Comparison of ENCODE assay signal across 22 cellular contexts in genomic region chr19:644789-645188, GRCh38. TPM values are rescaled to one million over a fixed set of nuclear protein-coding genes. Genes with fewer than 3 reads are reported as not detected.
"Had no signal": no experiment of that assay in that cellular context is flagged by ENCODE, and none has a peak within 500 bp of the region (broad histone marks: within the 10 kb centered on the region; RNA-seq: fewer than 3 reads in every experiment).

No MANE protein-coding gene starts in this region.

- H3K27me3 ChIP-seq: adrenal gland, cardiac muscle cell, dorsolateral prefrontal cortex, upper lobe of left lung had no signal

- H3K27ac ChIP-seq: adrenal gland, cardiac muscle cell, prostate gland, upper lobe of left lung had no signal

- ATAC-seq: activated T-helper 17 cell treated with anti-CD3 and anti-CD28 coated beads, Interleukin-2, amount 50 U/mL, for 72 hours; right cardiac atrium; stimulated activated naive CD8-positive, alpha-beta T cell treated with anti-CD3 and anti-CD28 coated beads, Interleukin-15, amount 100 ng/mL, for 72 hours had no signal

- H3K9me3 ChIP-seq: adrenal gland, prostate gland, upper lobe of left lung had no signal

- H3K4me1 ChIP-seq: adrenal gland, prostate gland had no signal

- FAIRE-seq: frontal cortex, small intestine had no signal

- DNase-seq: activated CD4-positive, alpha-beta T cell treated with anti-CD3 and anti-CD28 coated beads for 1 hour; activated CD4-positive, alpha-beta T cell treated with anti-CD3 and anti-CD28 coated beads, Interleukin-2, amount 50 U/mL, for 4 hours; activated T-cell treated with anti-CD3 and anti-CD28 coated beads for 4 hours; adrenal gland; dorsolateral prefrontal cortex; endodermal cell; head of caudate nucleus; immature natural killer cell; occipital lobe; small intestine; stimulated activated CD4-positive, alpha-beta T cell treated with anti-CD3 and anti-CD28 coated beads, Interleukin-4, amount 100 ng/mL, for 4 hours; stimulated activated CD8-positive, alpha-beta memory T cell treated with anti-CD3 and anti-CD28 coated beads, Interleukin-4, amount 100 ng/mL, for 48 hours; stimulated activated naive CD8-positive, alpha-beta T cell treated with anti-CD3 and anti-CD28 coated beads, Interleukin-15, amount 100 ng/mL, for 72 hours had no signal

- H3K4me3 ChIP-seq: adrenal gland, cardiac muscle cell, dorsolateral prefrontal cortex, prostate gland, upper lobe of left lung had no signal

- H3K36me3 ChIP-seq: prostate gland had no signal

RNA-seq across cellular contexts. Expression of gene FGF22, which starts 5.1 kb away (rescaled TPM):
- total RNA-seq: cardiac muscle cell; epithelial cell of proximal tubule; T-helper 1 cell treated with Interleukin-12 subunit alpha and Interleukin-12 subunit beta and Interleukin-4 antibody, amounts not matched to agents 30 ng/mL and 1 ng/mL, for 36 hours had no signal

RNA-seq across cellular contexts. Expression of gene PRSS57, which starts 50.5 kb away (rescaled TPM):
- total RNA-seq: activated T-helper 17 cell treated with anti-CD3 and anti-CD28 coated beads, Interleukin-2, amount 50 U/mL, for 72 hours; cardiac muscle cell; endodermal cell; epithelial cell of proximal tubule; frontal cortex; occipital lobe; right cardiac atrium; T-helper 1 cell treated with Interleukin-12 subunit alpha and Interleukin-12 subunit beta and Interleukin-4 antibody, amounts not matched to agents 30 ng/mL and 1 ng/mL, for 36 hours; temporal lobe had no signal
- polyA plus RNA-seq: cardiac muscle cell, right cardiac atrium, small intestine had no signal
